2 cellular contexts compared by ENCODE assay signal in the genomic region with DNA sequence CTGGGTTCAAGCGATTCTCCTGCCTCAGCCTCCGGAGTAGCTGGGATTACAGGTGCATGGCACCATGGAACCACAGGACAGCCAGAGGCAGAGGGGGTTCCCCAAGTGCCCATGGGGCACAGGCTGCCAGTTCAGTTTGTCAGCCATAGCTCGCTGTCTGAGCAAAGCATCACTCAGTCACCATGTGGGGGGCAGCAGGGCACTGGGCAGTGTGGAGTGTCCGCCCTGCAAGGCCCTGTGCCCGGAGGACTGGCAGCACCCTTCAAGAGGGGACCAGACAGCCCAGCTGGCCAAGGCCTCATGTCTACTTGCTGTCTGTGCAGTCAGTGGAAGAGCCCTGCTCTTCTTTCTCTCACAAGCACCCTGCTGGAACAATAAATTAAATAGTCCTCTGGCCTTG.
TF ChIP-seq lines count a peak whose summit lies in the region.

No MANE protein-coding gene starts in this region.

TF ChIP-seq in SK-N-SH, 30 proteins besides CTCF, POLR2A, EP300 and RAD21:
- TF ChIP-seq TCF12 (IDR thresholded peaks at IDR 0.05) (no peak), FOXM1 (IDR thresholded peaks at IDR 0.05; ENCODE audit: low read depth) (no peak), MXI1 (IDR thresholded peaks at IDR 0.05; ENCODE audit: low read depth, low read length) (no peak), GABPA (IDR thresholded peaks at IDR 0.05; ENCODE audit: low read depth) (no peak), FOXJ3 (CRISPR knock-in tag; IDR thresholded peaks at IDR 0.05) (no peak), NRF1 (IDR thresholded peaks at IDR 0.05; ENCODE audit: low read depth, low read length) (no peak), POLR2AphosphoS5 (IDR thresholded peaks at IDR 0.05; ENCODE audit: low read depth, low read length) (no peak), RXRA (IDR thresholded peaks at IDR 0.05; ENCODE audit: borderline replicate concordance, low read depth) (no peak), YY1 (IDR thresholded peaks at IDR 0.05; ENCODE audit: low read depth) (no peak)
- TF ChIP-seq, protein P1, sequence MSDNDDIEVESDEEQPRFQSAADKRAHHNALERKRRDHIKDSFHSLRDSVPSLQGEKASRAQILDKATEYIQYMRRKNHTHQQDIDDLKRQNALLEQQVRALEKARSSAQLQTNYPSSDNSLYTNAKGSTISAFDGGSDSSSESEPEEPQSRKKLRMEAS (IDR thresholded peaks at IDR 0.05; ENCODE audit: low read depth) = no peak
- TF ChIP-seq, protein P2, sequence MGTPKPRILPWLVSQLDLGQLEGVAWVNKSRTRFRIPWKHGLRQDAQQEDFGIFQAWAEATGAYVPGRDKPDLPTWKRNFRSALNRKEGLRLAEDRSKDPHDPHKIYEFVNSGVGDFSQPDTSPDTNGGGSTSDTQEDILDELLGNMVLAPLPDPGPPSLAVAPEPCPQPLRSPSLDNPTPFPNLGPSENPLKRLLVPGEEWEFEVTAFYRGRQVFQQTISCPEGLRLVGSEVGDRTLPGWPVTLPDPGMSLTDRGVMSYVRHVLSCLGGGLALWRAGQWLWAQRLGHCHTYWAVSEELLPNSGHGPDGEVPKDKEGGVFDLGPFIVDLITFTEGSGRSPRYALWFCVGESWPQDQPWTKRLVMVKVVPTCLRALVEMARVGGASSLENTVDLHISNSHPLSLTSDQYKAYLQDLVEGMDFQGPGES (IDR thresholded peaks at IDR 0.05; ENCODE audit: low read depth, low read length) = no peak
- TF ChIP-seq, protein P3, sequence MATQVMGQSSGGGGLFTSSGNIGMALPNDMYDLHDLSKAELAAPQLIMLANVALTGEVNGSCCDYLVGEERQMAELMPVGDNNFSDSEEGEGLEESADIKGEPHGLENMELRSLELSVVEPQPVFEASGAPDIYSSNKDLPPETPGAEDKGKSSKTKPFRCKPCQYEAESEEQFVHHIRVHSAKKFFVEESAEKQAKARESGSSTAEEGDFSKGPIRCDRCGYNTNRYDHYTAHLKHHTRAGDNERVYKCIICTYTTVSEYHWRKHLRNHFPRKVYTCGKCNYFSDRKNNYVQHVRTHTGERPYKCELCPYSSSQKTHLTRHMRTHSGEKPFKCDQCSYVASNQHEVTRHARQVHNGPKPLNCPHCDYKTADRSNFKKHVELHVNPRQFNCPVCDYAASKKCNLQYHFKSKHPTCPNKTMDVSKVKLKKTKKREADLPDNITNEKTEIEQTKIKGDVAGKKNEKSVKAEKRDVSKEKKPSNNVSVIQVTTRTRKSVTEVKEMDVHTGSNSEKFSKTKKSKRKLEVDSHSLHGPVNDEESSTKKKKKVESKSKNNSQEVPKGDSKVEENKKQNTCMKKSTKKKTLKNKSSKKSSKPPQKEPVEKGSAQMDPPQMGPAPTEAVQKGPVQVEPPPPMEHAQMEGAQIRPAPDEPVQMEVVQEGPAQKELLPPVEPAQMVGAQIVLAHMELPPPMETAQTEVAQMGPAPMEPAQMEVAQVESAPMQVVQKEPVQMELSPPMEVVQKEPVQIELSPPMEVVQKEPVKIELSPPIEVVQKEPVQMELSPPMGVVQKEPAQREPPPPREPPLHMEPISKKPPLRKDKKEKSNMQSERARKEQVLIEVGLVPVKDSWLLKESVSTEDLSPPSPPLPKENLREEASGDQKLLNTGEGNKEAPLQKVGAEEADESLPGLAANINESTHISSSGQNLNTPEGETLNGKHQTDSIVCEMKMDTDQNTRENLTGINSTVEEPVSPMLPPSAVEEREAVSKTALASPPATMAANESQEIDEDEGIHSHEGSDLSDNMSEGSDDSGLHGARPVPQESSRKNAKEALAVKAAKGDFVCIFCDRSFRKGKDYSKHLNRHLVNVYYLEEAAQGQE (IDR thresholded peaks at IDR 0.05; ENCODE audit: low read depth, low read length) = no peak

TF ChIP-seq in HepG2, 621 proteins besides CTCF, POLR2A, EP300 and RAD21:
- TF ChIP-seq ZNF558 (CRISPR knock-in tag; IDR thresholded peaks at IDR 0.05; ENCODE audit: borderline replicate concordance) (no peak), AGO2 (optimal IDR thresholded peaks at IDR 0.05; ENCODE audit: low read depth, low read length) (peak; percentile 53)
